In genomic region chr10:79683884-79684720, GRCh38 we compare ENCODE assay signal across 7 cellular contexts. TPM values are rescaled to one million over a fixed set of nuclear protein-coding genes. Genes with fewer than 3 reads are reported as not detected.
DNase-seq lines count a peak whose midpoint lies in the region; ATAC-seq, FAIRE-seq and TF ChIP-seq lines count a peak whose summit lies in the region.
"Not testable (repeated sequence)": the region's sequence is repeated elsewhere in the genome, so short reads cannot be mapped to it uniquely, and the experiment has no call there.

No MANE protein-coding gene starts in this region.

- H4K8ac ChIP-seq in neuronal stem cell (ENCODE audit: low read depth, low read length) = peak overlapping the region; percentile 82

- not testable (repeated sequence) for H3K23ac ChIP-seq in neuronal stem cell (ENCODE audit: low read depth, low read length, poor library complexity)

- H2BK12ac ChIP-seq in neuronal stem cell (ENCODE audit: low read length) = not testable (repeated sequence)

- not testable (repeated sequence) for H2AFZ ChIP-seq in neuronal stem cell (ENCODE audit: low read length)

- H2BK120ac ChIP-seq in neuronal stem cell (ENCODE audit: low read depth, low read length) = not testable (repeated sequence)

- H2BK15ac ChIP-seq in neuronal stem cell (ENCODE audit: low read length) = not testable (repeated sequence)

- not testable (repeated sequence) for TF ChIP-seq POLR2A in esophagus muscularis mucosa (IDR thresholded peaks at IDR 0.05; ENCODE audit: low read depth); spleen (IDR thresholded peaks at IDR 0.05)

- H3K27ac ChIP-seq in esophagus muscularis mucosa (replicated peaks in 1 of 4); right cardiac atrium (ENCODE audit: low read length); neuronal stem cell (replicated peaks; ENCODE audit: low read length); spleen; upper lobe of right lung: not testable (repeated sequence)

- not testable (repeated sequence) for H3K9ac ChIP-seq in neuronal stem cell (ENCODE audit: low read depth, low read length, poor library complexity)

- not testable (repeated sequence) for H2AK5ac ChIP-seq in neuronal stem cell (ENCODE audit: low read depth, low read length)

- not testable (repeated sequence) for H3K18ac ChIP-seq in neuronal stem cell (ENCODE audit: low read length)

- TF ChIP-seq EP300 in esophagus muscularis mucosa (IDR thresholded peaks at IDR 0.05) = not testable (repeated sequence)

- not testable (repeated sequence) for TF ChIP-seq CTCF in bronchial epithelial cell (IDR thresholded peaks at IDR 0.05; ENCODE audit: insufficient read depth, low read length, severe bottlenecking); esophagus muscularis mucosa (IDR thresholded peaks at IDR 0.05); spleen (IDR thresholded peaks at IDR 0.05 in 8 of 11, conservative IDR thresholded peaks at IDR 0.05 in 3 of 11); upper lobe of right lung (IDR thresholded peaks at IDR 0.05)

- not testable (repeated sequence) for H4K91ac ChIP-seq in neuronal stem cell (ENCODE audit: low read depth, low read length, poor library complexity)

- not testable (repeated sequence) for H3K79me1 ChIP-seq in neuronal stem cell (ENCODE audit: low read depth, low read length)

- H3K14ac ChIP-seq in neuronal stem cell (ENCODE audit: low read length) = not testable (repeated sequence)

- peak; percentile 40 for FAIRE-seq in bronchial epithelial cell (lab: Jason Lieb, UNC)

- WGBS in esophagus muscularis mucosa = 87% methylated on average over 18 of the region's 41 CpGs
- 96% methylated on average over 41 of the region's 41 CpGs for WGBS in right cardiac atrium
- no CpG with 5 or more reads among the region's 41 CpGs for WGBS in neuronal stem cell (ENCODE audit: extremely low coverage in 2 of 2, insufficient read length in 2 of 2, insufficient replicate concordance in 1 of 2), 2 donors
- WGBS in spleen, 5 donors = 89 to 96% (median 93%) methylated on average over 19 to 41 of the region's 41 CpGs

- H3K9me3 ChIP-seq in esophagus muscularis mucosa; right cardiac atrium (ENCODE audit: control insufficient read depth, low read length); neuronal stem cell (replicated peaks in 1 of 2; ENCODE audit: control insufficient read depth in 2 of 2, insufficient read depth in 1 of 2, low read depth in 1 of 2, low read length in 2 of 2); spleen; upper lobe of right lung: not testable (repeated sequence)

- H3K4me2 ChIP-seq in neuronal stem cell (ENCODE audit: insufficient read depth, low read length, poor library complexity, severe bottlenecking) = not testable (repeated sequence)

- not testable (repeated sequence) for H3K36me3 ChIP-seq in bronchial epithelial cell (ENCODE audit: control insufficient read depth, insufficient read depth, low read length); neuronal stem cell (replicated peaks in 1 of 2; ENCODE audit: control insufficient read depth in 2 of 2, insufficient read depth in 2 of 2, low read length in 2 of 2); upper lobe of right lung
- H3K36me3 ChIP-seq in esophagus muscularis mucosa (peaks cover 0 to 37% (median 19%) of the 10 kb centered on the region in 4 donors), spleen (peaks cover 0 to 44% (median 15%) of the 10 kb centered on the region in 6 donors)

- H3K4ac ChIP-seq in neuronal stem cell (ENCODE audit: low read length) = not testable (repeated sequence)

- intact Hi-C loops in esophagus muscularis mucosa (cut with DNase I); right cardiac atrium (cut with DNase I); spleen (cut with DNase I; ENCODE audit: low total_unique reads); upper lobe of right lung (cut with DNase I): not testable (repeated sequence)

- not testable (repeated sequence) for H2BK5ac ChIP-seq in neuronal stem cell (ENCODE audit: low read length)

- H3K4me1 ChIP-seq in esophagus muscularis mucosa; right cardiac atrium (ENCODE audit: control insufficient read depth, insufficient read depth, low read length); neuronal stem cell (ENCODE audit: control insufficient read depth in 2 of 2, insufficient read depth in 1 of 2, low read depth in 1 of 2, low read length in 2 of 2); spleen; upper lobe of right lung: not testable (repeated sequence)

- H3K27me3 ChIP-seq in bronchial epithelial cell (ENCODE audit: control insufficient read depth, insufficient read depth, low read length); esophagus muscularis mucosa; right cardiac atrium (ENCODE audit: control insufficient read depth, insufficient read depth); neuronal stem cell (ENCODE audit: control insufficient read depth in 3 of 3, insufficient read depth in 3 of 3, low read depth in 1 of 3, low read length in 3 of 3); spleen (replicated peaks in 1 of 7); upper lobe of right lung: not testable (repeated sequence)

- not testable (repeated sequence) for H3K4me3 ChIP-seq in bronchial epithelial cell (ENCODE audit: low read depth, low read length); esophagus muscularis mucosa; right cardiac atrium (ENCODE audit: low read length); neuronal stem cell (ENCODE audit: low read length in 2 of 2); spleen; upper lobe of right lung

- not testable (repeated sequence) for DNase-seq in bronchial epithelial cell (ENCODE audit: low read depth); neuronal stem cell (ENCODE audit: low spot score); upper lobe of right lung
- DNase-seq in esophagus muscularis mucosa (ENCODE audit: extremely low spot score) (peak; percentile 72), right cardiac atrium (peak in 2 of 3 donors; percentile 23 to 47), mesenteric fat pad (ENCODE audit: low spot score) (peak; percentile 81), spleen (peak; percentile 59)

- ATAC-seq in right cardiac atrium (peak in 1 of 2 donors; percentile 36), upper lobe of right lung (peak; percentile 31)

RNA-seq across cellular contexts. Expression of gene NUTM2B, which starts 18.9 kb away (rescaled TPM):
- 0.26 and 1.0 TPM in 2 replicates for total RNA-seq in bronchial epithelial cell
- under 1 TPM; 0.34 to 0.83 (median 0.50) TPM for total RNA-seq in esophagus muscularis mucosa
- total RNA-seq in right cardiac atrium = 1 to 10 TPM; 1.1 to 2.7 (median 1.7) TPM
- polyA plus RNA-seq in right cardiac atrium = 2.0 TPM
- 0.48 TPM for total RNA-seq in mesenteric fat pad
- polyA plus RNA-seq in neuronal stem cell (2013, experiment 1 of 2) = 0.52 TPM
- polyA plus RNA-seq in neuronal stem cell (2013, experiment 2 of 2) = 0.44 TPM
- 1 to 10 TPM in 6 of 7 donors, under 1 TPM in 1; 0.33 to 2.7 (median 1.3) TPM for total RNA-seq in spleen
- 1 to 10 TPM in 1 of 3 donors, under 1 TPM in 2; 0.03 to 4.3 (median 0.57) TPM for polyA plus RNA-seq in spleen
- 0.96 TPM for total RNA-seq in upper lobe of right lung
